Comparison of ENCODE assay signal across 11 cellular contexts in genomic region chr5:109450129-109450877, GRCh38. TPM values are rescaled to one million over a fixed set of nuclear protein-coding genes. Genes with fewer than 3 reads are reported as not detected.
DNase-seq lines count a peak whose midpoint lies in the region; ATAC-seq and TF ChIP-seq lines count a peak whose summit lies in the region.
"Had no signal": no experiment of that assay in that cellular context is flagged by ENCODE, and none has a peak within 500 bp of the region (broad histone marks: within the 10 kb centered on the region; RNA-seq: fewer than 3 reads in every experiment).

No MANE protein-coding gene starts in this region.

- peaks cover 2% of the 10 kb centered on the region for H3K4me1 ChIP-seq in smooth muscle cell (ENCODE audit: low read depth)

- H3F3A ChIP-seq in smooth muscle cell (ENCODE audit: low read depth), result no peaks in the 10 kb centered on the region

- no peaks in the 10 kb centered on the region for H3K9me3 Mint-ChIP-seq in dendritic cell treated with granulocyte-macrophage colony-stimulating factor and Interleukin-4, amounts not matched to agents 40 ng/mL and 50 ng/mL, for 4 days

- H4K20me1 ChIP-seq in smooth muscle cell (ENCODE audit: low read depth), result no peaks in the 10 kb centered on the region

- peak overlapping the region; percentile 79 for H2AFZ ChIP-seq in smooth muscle cell (ENCODE audit: low read depth)

- no peaks in the 10 kb centered on the region for H3K36me3 ChIP-seq in smooth muscle cell (ENCODE audit: low read depth)

- peaks cover 5% of the 10 kb centered on the region for H3K27me3 Mint-ChIP-seq in dendritic cell treated with granulocyte-macrophage colony-stimulating factor and Interleukin-4, amounts not matched to agents 40 ng/mL and 50 ng/mL, for 4 days

- ATAC-seq in GM19395 (IDR thresholded peaks at IDR 0.05; ENCODE audit: unreplicated experiment) (peak; percentile 63), HG03521 (IDR thresholded peaks at IDR 0.05; ENCODE audit: unreplicated experiment) (peak; percentile 75)

- no peak overlapping the region for H3K4me3 ChIP-seq in smooth muscle cell

- H3K9me3 ChIP-seq in smooth muscle cell (replicated peaks; ENCODE audit: low read depth), result no peaks in the 10 kb centered on the region

- no peaks in the 10 kb centered on the region for H3K27me3 ChIP-seq in smooth muscle cell (ENCODE audit: low read depth)

- no peak overlapping the region for H3K4me2 ChIP-seq in smooth muscle cell

- no peak overlapping the region for H3K9ac ChIP-seq in smooth muscle cell (ENCODE audit: low read depth)

- no peaks in the 10 kb centered on the region for H3K79me2 ChIP-seq in smooth muscle cell (ENCODE audit: low read depth)

- DNase-seq in smooth muscle cell (lab: John Stamatoyannopoulos, UW; ENCODE audit: unreplicated experiment) (no peak), HuH-7 (ENCODE audit: low spot score) (no peak), NCI-H1436 treated with DMSO at 0.1 percent for 48 hours (lab: John Stamatoyannopoulos, UW) (no peak), NCI-H187 treated with DMSO at 0.1 percent for 48 hours (lab: John Stamatoyannopoulos, UW) (no peak)
- DNase-seq: activated CD4-positive, alpha-beta T cell treated with anti-CD3 and anti-CD28 coated beads for 1 hour; CD4-positive, CD25-positive, alpha-beta regulatory T cell; NCI-H510A; RPMI8226 had no signal

- no peak overlapping the region for H3K27ac ChIP-seq in smooth muscle cell (ENCODE audit: low read depth)

- WGBS in smooth muscle cell (ENCODE audit: low lambda C conversion rate), result 55% methylated on average over 12 of the region's 12 CpGs

- no peak for TF ChIP-seq CTCF in smooth muscle cell (IDR thresholded peaks at IDR 0.05; ENCODE audit: borderline replicate concordance, insufficient read depth, poor library complexity, severe bottlenecking)

- H3K36me3 Mint-ChIP-seq in dendritic cell treated with granulocyte-macrophage colony-stimulating factor and Interleukin-4, amounts not matched to agents 40 ng/mL and 50 ng/mL, for 4 days (ENCODE audit: low read depth), result no peaks in the 10 kb centered on the region
- H3K36me3 Mint-ChIP-seq: CD4-positive, CD25-positive, alpha-beta regulatory T cell had no signal

- peaks cover 7% of the 10 kb centered on the region for H3K4me1 Mint-ChIP-seq in dendritic cell treated with granulocyte-macrophage colony-stimulating factor and Interleukin-4, amounts not matched to agents 40 ng/mL and 50 ng/mL, for 4 days (ENCODE audit: low read depth)
- H3K4me1 Mint-ChIP-seq: CD4-positive, CD25-positive, alpha-beta regulatory T cell had no signal

- H3K4me3 Mint-ChIP-seq in dendritic cell treated with granulocyte-macrophage colony-stimulating factor and Interleukin-4, amounts not matched to agents 40 ng/mL and 50 ng/mL, for 4 days, result peak overlapping the region; percentile 54
- H3K4me3 Mint-ChIP-seq: CD4-positive, CD25-positive, alpha-beta regulatory T cell had no signal

- peak overlapping the region; percentile 51 for H3K27ac Mint-ChIP-seq in dendritic cell treated with granulocyte-macrophage colony-stimulating factor and Interleukin-4, amounts not matched to agents 40 ng/mL and 50 ng/mL, for 4 days
- H3K27ac Mint-ChIP-seq: CD4-positive, CD25-positive, alpha-beta regulatory T cell had no signal

- intact Hi-C loops in dendritic cell treated with granulocyte-macrophage colony-stimulating factor and Interleukin-4, amounts not matched to agents 40 ng/mL and 50 ng/mL, for 4 days (cut with micrococcal nuclease), result no loop called here

RNA-seq across cellular contexts. Expression of gene PJA2, which starts 40.5 kb away (rescaled TPM):
- 183 and 221 TPM in 2 replicates for total RNA-seq in smooth muscle cell
- 79.4 and 84.0 TPM in 2 replicates for polyA plus RNA-seq in smooth muscle cell
